Comparison of ENCODE assay signal across 1 cellular context in the genomic region with DNA sequence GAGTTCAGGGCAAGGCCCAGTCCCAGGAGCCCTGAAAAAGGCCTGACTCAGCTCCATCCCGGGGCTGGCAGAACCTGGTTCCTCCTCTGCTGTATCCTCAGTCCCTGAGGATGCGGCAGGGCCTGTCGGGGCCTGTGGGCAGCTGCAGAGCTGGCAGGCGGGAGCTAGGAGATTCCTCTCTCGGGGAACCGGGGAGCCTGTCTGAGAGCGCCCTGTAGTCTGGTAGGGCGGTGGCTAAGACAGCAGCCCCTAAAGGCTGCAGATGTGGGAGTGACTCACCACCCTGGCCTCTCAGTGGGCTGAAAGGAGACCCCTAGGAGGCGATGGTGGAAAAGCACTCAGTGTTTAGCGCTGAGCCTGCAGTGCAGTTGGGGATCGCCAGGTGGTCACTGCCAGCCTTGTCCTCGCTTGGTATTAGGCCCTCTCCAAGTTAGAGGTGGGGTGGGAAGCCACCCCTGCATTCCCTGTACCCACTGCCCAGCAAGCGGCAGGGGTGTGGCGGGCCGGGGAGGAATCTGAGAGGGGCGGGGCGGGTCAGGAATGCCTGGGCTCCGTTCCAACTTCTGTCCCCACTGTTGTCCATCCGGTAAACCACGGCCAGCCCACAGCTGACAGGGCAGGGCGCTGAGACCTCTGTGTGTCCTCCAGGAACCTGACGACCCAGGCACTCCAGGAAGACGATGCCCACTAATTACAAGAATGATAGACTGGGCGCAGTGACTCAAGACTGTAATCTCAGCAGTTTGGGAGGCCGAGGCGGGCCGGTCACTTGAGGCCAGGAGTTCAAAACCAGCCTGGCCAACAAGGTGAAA.
A peak's percentile ranks its signal among the peaks of the same experiment; 100 is the strongest.
TF ChIP-seq lines count a peak whose summit lies in the region.

No MANE protein-coding gene starts in this region.

TF ChIP-seq in K562, 482 proteins besides CTCF, POLR2A, EP300 and RAD21 (continued from another document):
- TF ChIP-seq MYNN (IDR thresholded peaks at IDR 0.05) (0 out of 2 replicates have a peak, but pooled peaks have one; percentile 31), MYNN (CRISPR knock-in tag; IDR thresholded peaks at IDR 0.05) (no peak), ZNF316 (IDR thresholded peaks at IDR 0.05) (peak; percentile 54), JUND (IDR thresholded peaks at IDR 0.05; ENCODE audit: borderline replicate concordance, low read depth, low read length) (peak; percentile 66), JUND (tag; IDR thresholded peaks at IDR 0.05; ENCODE audit: borderline replicate concordance, low read depth, low read length) (no peak; the same call in 2 of the 3 replicates), EHMT2 (IDR thresholded peaks at IDR 0.05) (no peak), POU5F1 (IDR thresholded peaks at IDR 0.05; ENCODE audit: borderline replicate concordance, low read depth, low read length, partially characterized antibody) (no peak), ADNP (tag; IDR thresholded peaks at IDR 0.05) (peak; percentile 48; the same call in 1 of the 2 replicates), FOSL1 (tag; conservative IDR thresholded peaks at IDR 0.05) (peak; percentile 72), FOXJ3 (CRISPR knock-in tag; IDR thresholded peaks at IDR 0.05) (no peak), NFIC (IDR thresholded peaks at IDR 0.05) (peak; percentile 85), ZBTB7A (IDR thresholded peaks at IDR 0.05; ENCODE audit: borderline replicate concordance, control insufficient read depth, low read depth, low read length) (peak; percentile 65; the same call in 1 of the 2 replicates), TRIM28 (IDR thresholded peaks at IDR 0.05) (no peak), HMGN3 (IDR thresholded peaks at IDR 0.05; ENCODE audit: borderline replicate concordance, extremely low read depth, insufficient read length, low read depth, low read length) (peak; percentile 29), NONO (IDR thresholded peaks at IDR 0.05; ENCODE audit: low read depth in 2 of 2, low read length in 1 of 2) (no peak), ARID1B (IDR thresholded peaks at IDR 0.05) (peak; percentile 18; the same call in 1 of the 2 replicates), TEAD1 (CRISPR knock-in tag; IDR thresholded peaks at IDR 0.05) (0 out of 4 replicates have a peak, but pooled peaks of 1 of the 2 experiments have one; percentile 19), NR3C1 (CRISPR knock-in tag; IDR thresholded peaks at IDR 0.05) (no peak), PHF8 (IDR thresholded peaks at IDR 0.05; ENCODE audit: borderline replicate concordance, low read length) (no peak), C11orf30 (IDR thresholded peaks at IDR 0.05; ENCODE audit: low read depth) (peak; percentile 63), ESRRA (IDR thresholded peaks at IDR 0.05; ENCODE audit: borderline replicate concordance, low read depth) (0 out of 2 replicates have a peak, but pooled peaks have one; percentile 32), CBFA2T2 (conservative IDR thresholded peaks at IDR 0.05) (no peak), BACH1 (tag; IDR thresholded peaks at IDR 0.05) (no peak), NEUROD1 (IDR thresholded peaks at IDR 0.05; ENCODE audit: borderline replicate concordance, low read depth, low read length, partially characterized antibody) (no peak), CTBP1 (IDR thresholded peaks at IDR 0.05; ENCODE audit: borderline replicate concordance) (peak; percentile 39; the same call in 1 of the 2 replicates)
- TF ChIP-seq, protein P1, sequence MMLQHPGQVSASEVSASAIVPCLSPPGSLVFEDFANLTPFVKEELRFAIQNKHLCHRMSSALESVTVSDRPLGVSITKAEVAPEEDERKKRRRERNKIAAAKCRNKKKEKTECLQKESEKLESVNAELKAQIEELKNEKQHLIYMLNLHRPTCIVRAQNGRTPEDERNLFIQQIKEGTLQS (IDR thresholded peaks at IDR 0.05): peak; percentile 71
- TF ChIP-seq, protein P1 (CRISPR knock-in tag; conservative IDR thresholded peaks at IDR 0.05): no peak
- TF ChIP-seq, protein P2, sequence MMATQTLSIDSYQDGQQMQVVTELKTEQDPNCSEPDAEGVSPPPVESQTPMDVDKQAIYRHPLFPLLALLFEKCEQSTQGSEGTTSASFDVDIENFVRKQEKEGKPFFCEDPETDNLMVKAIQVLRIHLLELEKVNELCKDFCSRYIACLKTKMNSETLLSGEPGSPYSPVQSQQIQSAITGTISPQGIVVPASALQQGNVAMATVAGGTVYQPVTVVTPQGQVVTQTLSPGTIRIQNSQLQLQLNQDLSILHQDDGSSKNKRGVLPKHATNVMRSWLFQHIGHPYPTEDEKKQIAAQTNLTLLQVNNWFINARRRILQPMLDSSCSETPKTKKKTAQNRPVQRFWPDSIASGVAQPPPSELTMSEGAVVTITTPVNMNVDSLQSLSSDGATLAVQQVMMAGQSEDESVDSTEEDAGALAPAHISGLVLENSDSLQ (IDR thresholded peaks at IDR 0.05): peak; percentile 17; the same call in 1 of the 2 replicates
- TF ChIP-seq, protein P3, sequence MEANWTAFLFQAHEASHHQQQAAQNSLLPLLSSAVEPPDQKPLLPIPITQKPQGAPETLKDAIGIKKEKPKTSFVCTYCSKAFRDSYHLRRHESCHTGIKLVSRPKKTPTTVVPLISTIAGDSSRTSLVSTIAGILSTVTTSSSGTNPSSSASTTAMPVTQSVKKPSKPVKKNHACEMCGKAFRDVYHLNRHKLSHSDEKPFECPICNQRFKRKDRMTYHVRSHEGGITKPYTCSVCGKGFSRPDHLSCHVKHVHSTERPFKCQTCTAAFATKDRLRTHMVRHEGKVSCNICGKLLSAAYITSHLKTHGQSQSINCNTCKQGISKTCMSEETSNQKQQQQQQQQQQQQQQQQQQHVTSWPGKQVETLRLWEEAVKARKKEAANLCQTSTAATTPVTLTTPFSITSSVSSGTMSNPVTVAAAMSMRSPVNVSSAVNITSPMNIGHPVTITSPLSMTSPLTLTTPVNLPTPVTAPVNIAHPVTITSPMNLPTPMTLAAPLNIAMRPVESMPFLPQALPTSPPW (CRISPR knock-in tag; IDR thresholded peaks at IDR 0.05): peak; percentile 42; the same call in 1 of the 2 replicates
- TF ChIP-seq, protein P4, sequence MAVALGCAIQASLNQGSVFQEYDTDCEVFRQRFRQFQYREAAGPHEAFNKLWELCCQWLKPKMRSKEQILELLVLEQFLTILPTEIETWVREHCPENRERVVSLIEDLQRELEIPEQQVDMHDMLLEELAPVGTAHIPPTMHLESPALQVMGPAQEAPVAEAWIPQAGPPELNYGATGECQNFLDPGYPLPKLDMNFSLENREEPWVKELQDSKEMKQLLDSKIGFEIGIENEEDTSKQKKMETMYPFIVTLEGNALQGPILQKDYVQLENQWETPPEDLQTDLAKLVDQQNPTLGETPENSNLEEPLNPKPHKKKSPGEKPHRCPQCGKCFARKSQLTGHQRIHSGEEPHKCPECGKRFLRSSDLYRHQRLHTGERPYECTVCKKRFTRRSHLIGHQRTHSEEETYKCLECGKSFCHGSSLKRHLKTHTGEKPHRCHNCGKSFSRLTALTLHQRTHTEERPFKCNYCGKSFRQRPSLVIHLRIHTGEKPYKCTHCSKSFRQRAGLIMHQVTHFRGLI (CRISPR knock-in tag; IDR thresholded peaks at IDR 0.05): no peak
- TF ChIP-seq, protein P5, sequence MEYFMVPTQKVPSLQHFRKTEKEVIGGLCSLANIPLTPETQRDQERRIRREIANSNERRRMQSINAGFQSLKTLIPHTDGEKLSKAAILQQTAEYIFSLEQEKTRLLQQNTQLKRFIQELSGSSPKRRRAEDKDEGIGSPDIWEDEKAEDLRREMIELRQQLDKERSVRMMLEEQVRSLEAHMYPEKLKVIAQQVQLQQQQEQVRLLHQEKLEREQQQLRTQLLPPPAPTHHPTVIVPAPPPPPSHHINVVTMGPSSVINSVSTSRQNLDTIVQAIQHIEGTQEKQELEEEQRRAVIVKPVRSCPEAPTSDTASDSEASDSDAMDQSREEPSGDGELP (CRISPR knock-in tag; IDR thresholded peaks at IDR 0.05; ENCODE audit: borderline replicate concordance): peak; percentile 42; the same call in 1 of the 2 replicates
- TF ChIP-seq, protein P6, sequence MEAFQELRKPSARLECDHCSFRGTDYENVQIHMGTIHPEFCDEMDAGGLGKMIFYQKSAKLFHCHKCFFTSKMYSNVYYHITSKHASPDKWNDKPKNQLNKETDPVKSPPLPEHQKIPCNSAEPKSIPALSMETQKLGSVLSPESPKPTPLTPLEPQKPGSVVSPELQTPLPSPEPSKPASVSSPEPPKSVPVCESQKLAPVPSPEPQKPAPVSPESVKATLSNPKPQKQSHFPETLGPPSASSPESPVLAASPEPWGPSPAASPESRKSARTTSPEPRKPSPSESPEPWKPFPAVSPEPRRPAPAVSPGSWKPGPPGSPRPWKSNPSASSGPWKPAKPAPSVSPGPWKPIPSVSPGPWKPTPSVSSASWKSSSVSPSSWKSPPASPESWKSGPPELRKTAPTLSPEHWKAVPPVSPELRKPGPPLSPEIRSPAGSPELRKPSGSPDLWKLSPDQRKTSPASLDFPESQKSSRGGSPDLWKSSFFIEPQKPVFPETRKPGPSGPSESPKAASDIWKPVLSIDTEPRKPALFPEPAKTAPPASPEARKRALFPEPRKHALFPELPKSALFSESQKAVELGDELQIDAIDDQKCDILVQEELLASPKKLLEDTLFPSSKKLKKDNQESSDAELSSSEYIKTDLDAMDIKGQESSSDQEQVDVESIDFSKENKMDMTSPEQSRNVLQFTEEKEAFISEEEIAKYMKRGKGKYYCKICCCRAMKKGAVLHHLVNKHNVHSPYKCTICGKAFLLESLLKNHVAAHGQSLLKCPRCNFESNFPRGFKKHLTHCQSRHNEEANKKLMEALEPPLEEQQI (IDR thresholded peaks at IDR 0.05): no peak
TF ChIP-seq in K562: peak in this region for 18.
